In genomic region chr17:56096026-56096807, GRCh38 we compare ENCODE assay signal across 17 cellular contexts. TPM values are rescaled to one million over a fixed set of nuclear protein-coding genes. Genes with fewer than 3 reads are reported as not detected.
DNase-seq lines count a peak whose midpoint lies in the region; ATAC-seq, FAIRE-seq and TF ChIP-seq lines count a peak whose summit lies in the region.
"Had no signal": no experiment of that assay in that cellular context is flagged by ENCODE, and none has a peak within 500 bp of the region (broad histone marks: within the 10 kb centered on the region; RNA-seq: fewer than 3 reads in every experiment).

No MANE protein-coding gene starts in this region.

- DNase-seq in AG10803 (ENCODE audit: low read depth) (peak; percentile 22), HFFc6 (peak; percentile 41), astrocyte (ENCODE audit: low read depth) (peak; percentile 62), hepatocyte (ENCODE audit: low spot score) (peak; percentile 0), middle frontal gyrus (ENCODE audit: extremely low spot score, low spot score) (no peak), Karpas-422 (no peak), endothelial cell (ENCODE audit: low spot score) (no peak)
- DNase-seq: C1 segment of cervical spinal cord; NCI-H1436 treated with DMSO at 0.1 percent for 48 hours; NCI-H2081 treated with DMSO at 0.1 percent for 48 hours; NCI-H2227 treated with DMSO at 0.1 percent for 48 hours; NCI-H524; NK-92 treated with Interleukin-12 subunit alpha and Interleukin-12 subunit beta, amount 100 ng/mL, for 24 hours; SHP77 treated with DMSO at 0.1 percent for 48 hours had no signal

- no peaks in the 10 kb centered on the region for H3K9me2 ChIP-seq in hepatocyte (replicated peaks; ENCODE audit: insufficient read depth)
- H3K9me2 ChIP-seq in Karpas-422 (replicated peaks; ENCODE audit: insufficient read depth, low read length) = no peaks in the 10 kb centered on the region

- no peak overlapping the region for H3K4me2 ChIP-seq in astrocyte (ENCODE audit: low read length)
- H3K4me2 ChIP-seq in hepatocyte = no peak overlapping the region
- no peak overlapping the region for H3K4me2 ChIP-seq in Karpas-422 (ENCODE audit: low read depth, low read length, poor library complexity, severe bottlenecking)

- H3K4me1 Mint-ChIP-seq in HFFc6 (ENCODE audit: low read depth) = peaks cover 39% of the 10 kb centered on the region
- no peaks in the 10 kb centered on the region for H3K4me1 Mint-ChIP-seq in astrocyte (ENCODE audit: low read depth, unreplicated experiment)
- H3K4me1 Mint-ChIP-seq in endothelial cell (ENCODE audit: unreplicated experiment) = no peaks in the 10 kb centered on the region

- H3K27me3 ChIP-seq in astrocyte (ENCODE audit: insufficient read depth, low read length) (no peaks in the 10 kb centered on the region), hepatocyte (no peaks in the 10 kb centered on the region), Karpas-422 (ENCODE audit: low read length) (no peaks in the 10 kb centered on the region)

- WGBS in hepatocyte (ENCODE audit: low lambda C conversion rate, missing lambda C conversion rate) = 78% methylated on average over 3 of the region's 3 CpGs

- no peak for FAIRE-seq in astrocyte (lab: Jason Lieb, UNC)
- FAIRE-seq: K562 had no signal

- no peak for TF ChIP-seq CTCF in AG10803 (conservative IDR thresholded peaks at IDR 0.05; ENCODE audit: low read length)
- no peak for TF ChIP-seq CTCF in HFFc6 (IDR thresholded peaks at IDR 0.05)
- no peak for TF ChIP-seq CTCF in astrocyte (IDR thresholded peaks at IDR 0.05; ENCODE audit: insufficient read depth, low read depth, low read length)
- TF ChIP-seq CTCF in hepatocyte (IDR thresholded peaks at IDR 0.05; ENCODE audit: poor library complexity) = no peak
- no peak for TF ChIP-seq CTCF in endothelial cell (IDR thresholded peaks at IDR 0.05; ENCODE audit: unreplicated experiment)

- H2AFZ ChIP-seq in astrocyte (ENCODE audit: low read depth, low read length) = no peak overlapping the region
- H2AFZ ChIP-seq in hepatocyte = no peak overlapping the region
- H2AFZ ChIP-seq in Karpas-422 (ENCODE audit: low read length) = no peak overlapping the region

- H3K27ac ChIP-seq in astrocyte (ENCODE audit: low read depth, low read length) = no peak overlapping the region
- H3K27ac ChIP-seq in hepatocyte = no peak overlapping the region
- no peak overlapping the region for H3K27ac ChIP-seq in Karpas-422 (ENCODE audit: low read length)

- no peaks in the 10 kb centered on the region for H3K4me1 ChIP-seq in astrocyte (ENCODE audit: insufficient read depth, low read length)
- H3K4me1 ChIP-seq in hepatocyte (ENCODE audit: insufficient read depth) = no peaks in the 10 kb centered on the region
- no peaks in the 10 kb centered on the region for H3K4me1 ChIP-seq in Karpas-422 (ENCODE audit: low read length)
- H3K4me1 ChIP-seq: HAP-1 had no signal

- H3K36me3 Mint-ChIP-seq in HFFc6 (ENCODE audit: low read depth) (no peaks in the 10 kb centered on the region), astrocyte (ENCODE audit: low read depth, unreplicated experiment) (no peaks in the 10 kb centered on the region), endothelial cell (ENCODE audit: low read depth, unreplicated experiment) (no peaks in the 10 kb centered on the region)

- H3K4me3 Mint-ChIP-seq in HFFc6 (no peak overlapping the region), astrocyte (ENCODE audit: unreplicated experiment) (no peak overlapping the region), endothelial cell (ENCODE audit: unreplicated experiment) (no peak overlapping the region)

- H3K27me3 Mint-ChIP-seq in HFFc6 (ENCODE audit: insufficient read depth) (peaks cover 7% of the 10 kb centered on the region; the same call in 1 of the 2 replicates), astrocyte (ENCODE audit: low read depth, unreplicated experiment) (peaks cover 5% of the 10 kb centered on the region), endothelial cell (ENCODE audit: unreplicated experiment) (peaks cover 1% of the 10 kb centered on the region)

- H3K79me2 ChIP-seq in astrocyte (ENCODE audit: insufficient read depth, low read length) (no peaks in the 10 kb centered on the region), hepatocyte (no peaks in the 10 kb centered on the region), Karpas-422 (ENCODE audit: low read length) (no peaks in the 10 kb centered on the region)

- no peak for ATAC-seq in HG03097 (IDR thresholded peaks at IDR 0.05; ENCODE audit: low FRiP score, unreplicated experiment)
- ATAC-seq: K562 had no signal

- H4K20me1 ChIP-seq in astrocyte (ENCODE audit: insufficient read depth, low read length) (no peaks in the 10 kb centered on the region), hepatocyte (ENCODE audit: insufficient read depth, poor library complexity, severe bottlenecking) (no peaks in the 10 kb centered on the region), Karpas-422 (ENCODE audit: insufficient read depth, low read depth, low read length) (no peaks in the 10 kb centered on the region)

- H3K9ac ChIP-seq in astrocyte (ENCODE audit: low read length) = no peak overlapping the region
- H3K9ac ChIP-seq in Karpas-422 (ENCODE audit: low read length) = no peak overlapping the region

- H3K9me3 Mint-ChIP-seq in HFFc6 (no peaks in the 10 kb centered on the region), astrocyte (ENCODE audit: unreplicated experiment) (no peaks in the 10 kb centered on the region), endothelial cell (ENCODE audit: unreplicated experiment) (no peaks in the 10 kb centered on the region)

- H3K9me3 ChIP-seq in astrocyte (ENCODE audit: insufficient read depth, low read depth, low read length) = no peaks in the 10 kb centered on the region
- H3K9me3 ChIP-seq in hepatocyte (ENCODE audit: low read depth) = no peaks in the 10 kb centered on the region
- no peaks in the 10 kb centered on the region for H3K9me3 ChIP-seq in Karpas-422 (ENCODE audit: low read length)
- H3K9me3 ChIP-seq: HAP-1 had no signal

- H3K36me3 ChIP-seq in astrocyte (ENCODE audit: insufficient read depth, low read length) (no peaks in the 10 kb centered on the region), hepatocyte (replicated peaks; ENCODE audit: insufficient read depth, low read depth) (no peaks in the 10 kb centered on the region), Karpas-422 (ENCODE audit: insufficient read depth, low read length) (no peaks in the 10 kb centered on the region)
- H3K36me3 ChIP-seq: HAP-1 had no signal

- H3K4me3 ChIP-seq in AG10803 (ENCODE audit: low read length) (no peak overlapping the region), astrocyte (ENCODE audit: insufficient read depth, low read depth, low read length) (no peak overlapping the region), hepatocyte (no peak overlapping the region), Karpas-422 (ENCODE audit: low read length) (no peak overlapping the region)
- H3K4me3 ChIP-seq: HAP-1, K562 had no signal

- H3K27ac Mint-ChIP-seq in HFFc6 (peak overlapping the region; percentile 20; the same call in 1 of the 2 replicates), astrocyte (ENCODE audit: unreplicated experiment) (no peak overlapping the region), endothelial cell (ENCODE audit: unreplicated experiment) (no peak overlapping the region)

RNA-seq across cellular contexts. Expression of gene ANKFN1, which starts 57.1 kb away (rescaled TPM):
- under 1 TPM; 0.07 to 0.81 (median 0.45) TPM for total RNA-seq in HFFc6 (2021; fragmentation: NEBNext Ultra II Directional; extraction: Animal tissue kit (Norgen Biotek cat#: 25700))
- total RNA-seq in astrocyte = not detected in 2 replicates
- total RNA-seq in hepatocyte = 0.10 and 0.28 TPM in 2 replicates
- polyA plus RNA-seq in hepatocyte = 0.83 and 1.2 TPM in 2 replicates
- not detected in 2 replicates for total RNA-seq in Karpas-422 (2014; rRNA removed; shearing (Covaris generic); ENCODE audit: low replicate concordance)
- total RNA-seq in endothelial cell (ENCODE audit: unreplicated experiment) = not detected

Comparison
In these comparisons a context has a peak if more than half of its experiments do, and no peak if none do; other contexts are left out.
1. DNase-seq: peak in AG10803 (single experiment), HFFc6 (single experiment), astrocyte (single experiment) and hepatocyte (single experiment); none in middle frontal gyrus (single experiment), Karpas-422 (single experiment) and endothelial cell (single experiment).